In genomic region chr3:174859109-174859735, GRCh38 we compare ENCODE assay signal across 11 cellular contexts. TPM values are rescaled to one million over a fixed set of nuclear protein-coding genes. Genes with fewer than 3 reads are reported as not detected.
DNase-seq lines count a peak whose midpoint lies in the region; ATAC-seq and TF ChIP-seq lines count a peak whose summit lies in the region.
"Had no signal": no experiment of that assay in that cellular context is flagged by ENCODE, and none has a peak within 500 bp of the region (broad histone marks: within the 10 kb centered on the region; RNA-seq: fewer than 3 reads in every experiment).

TSS of gene NAALADL2 (plus strand) at chr3:174859334.

- H3K9me3 ChIP-seq in SK-N-SH (no peaks in the 10 kb centered on the region), Peyer's patch (no peaks in the 10 kb centered on the region), upper lobe of right lung (no peaks in the 10 kb centered on the region), psoas muscle (no peaks in the 10 kb centered on the region), endodermal cell (ENCODE audit: control insufficient read depth, low read length) (no peaks in the 10 kb centered on the region)

- H3K27ac ChIP-seq in SK-N-SH (ENCODE audit: low read depth in 2 of 2, low read length in 1 of 2) (no peak within 1 kb of the TSS), Peyer's patch (peak within 1 kb of the TSS in 2 of 4 donors; percentile 32 to 67), upper lobe of right lung (no peak within 1 kb of the TSS), psoas muscle (no peak within 1 kb of the TSS), endodermal cell (ENCODE audit: low read depth, low read length) (no peak within 1 kb of the TSS)

- peaks cover 14% of the 10 kb centered on the region for H3K4me1 Mint-ChIP-seq in endodermal cell
- H3K4me1 Mint-ChIP-seq: activated CD4-positive, alpha-beta memory T cell treated with anti-CD3 and anti-CD28 coated beads, Interleukin-2, amount 10 ng/mL, durations not matched to agents 7 days and 5 days; activated naive CD8-positive, alpha-beta T cell treated with anti-CD3 and anti-CD28 coated beads, Interleukin-2, amount 10 ng/mL, durations not matched to agents 7 days and 5 days had no signal

- H4K20me1 ChIP-seq in SK-N-SH (ENCODE audit: insufficient read depth) = no peaks in the 10 kb centered on the region

- H3K36me3 ChIP-seq in SK-N-SH (replicated peaks in 1 of 2; ENCODE audit: control insufficient read depth in 1 of 2, insufficient read depth in 2 of 2, low read length in 1 of 2) (no peaks in the 10 kb centered on the region), Peyer's patch (no peaks in the 10 kb centered on the region), upper lobe of right lung (no peaks in the 10 kb centered on the region), psoas muscle (ENCODE audit: insufficient read depth in 1 of 2, low read depth in 1 of 2) (no peaks in the 10 kb centered on the region), endodermal cell (ENCODE audit: control insufficient read depth, insufficient read depth, low read length) (no peaks in the 10 kb centered on the region)

- no peaks in the 10 kb centered on the region for H3K9me2 ChIP-seq in SK-N-SH

- intact Hi-C loops in upper lobe of right lung (cut with DNase I) (no loop called here), psoas muscle (cut with DNase I) (no loop called here)

- H3K9me3 Mint-ChIP-seq in endodermal cell = no peaks in the 10 kb centered on the region
- H3K9me3 Mint-ChIP-seq: activated CD4-positive, alpha-beta memory T cell treated with anti-CD3 and anti-CD28 coated beads, Interleukin-2, amount 10 ng/mL, durations not matched to agents 7 days and 5 days; activated naive CD8-positive, alpha-beta T cell treated with anti-CD3 and anti-CD28 coated beads, Interleukin-2, amount 10 ng/mL, durations not matched to agents 7 days and 5 days had no signal

- H3K4me1 ChIP-seq in SK-N-SH (ENCODE audit: control insufficient read depth in 1 of 2, insufficient read depth in 2 of 2, low read depth in 1 of 2, low read length in 1 of 2) = no peaks in the 10 kb centered on the region
- H3K4me1 ChIP-seq in Peyer's patch = no peaks in the 10 kb centered on the region
- no peaks in the 10 kb centered on the region for H3K4me1 ChIP-seq in upper lobe of right lung
- no peaks in the 10 kb centered on the region for H3K4me1 ChIP-seq in psoas muscle
- H3K4me1 ChIP-seq in endodermal cell (ENCODE audit: control insufficient read depth, insufficient read depth, low read length) = peaks cover 4% of the 10 kb centered on the region

- no peak for ATAC-seq in SK-N-SH treated with all-trans-retinoic acid at 6 μM for 48 hours
- peak; percentile 79 for ATAC-seq in upper lobe of right lung
- ATAC-seq in psoas muscle = no peak

- H2AFZ ChIP-seq in SK-N-SH (ENCODE audit: low read depth) = peak within 1 kb of the TSS; percentile 75; the same call in 1 of the 2 replicates

- CTCF ChIA-PET in SK-N-SH (lab: Yijun Ruan, JAX) = no interaction called here

- TF ChIP-seq POLR2A in Peyer's patch (IDR thresholded peaks at IDR 0.05) = no peak

- DNase-seq in SK-N-SH = no peak
- no peak for DNase-seq in Peyer's patch
- no peak for DNase-seq in mesenteric fat pad (ENCODE audit: low spot score)
- no peak for DNase-seq in upper lobe of right lung
- DNase-seq in NCI-H446 (lab: John Stamatoyannopoulos, UW) = no peak
- DNase-seq in psoas muscle = no peak
- no peak for DNase-seq in endodermal cell
- DNase-seq: activated CD4-positive, alpha-beta memory T cell treated with anti-CD3 and anti-CD28 coated beads, Interleukin-2, amount 10 ng/mL, durations not matched to agents 7 days and 5 days; activated naive CD8-positive, alpha-beta T cell treated with anti-CD3 and anti-CD28 coated beads, Interleukin-2, amount 10 ng/mL, durations not matched to agents 7 days and 5 days; NCI-H1930 had no signal

- POLR2A ChIA-PET in SK-N-SH (lab: Yijun Ruan, JAX) = no interaction called here

- TF ChIP-seq EP300 in SK-N-SH (IDR thresholded peaks at IDR 0.05; ENCODE audit: borderline replicate concordance in 1 of 2, low read depth in 1 of 2, low read length in 1 of 2) = no peak

- no peak for TF ChIP-seq RAD21 in SK-N-SH (IDR thresholded peaks at IDR 0.05; ENCODE audit: low read length)

- no peak within 1 kb of the TSS for H3K4me3 ChIP-seq in SK-N-SH (ENCODE audit: low read depth in 2 of 2, low read length in 1 of 2)
- peak within 1 kb of the TSS in 2 of 4 donors; percentile 20 to 33 for H3K4me3 ChIP-seq in Peyer's patch
- peak within 1 kb of the TSS; percentile 19 for H3K4me3 ChIP-seq in upper lobe of right lung
- H3K4me3 ChIP-seq in psoas muscle = no peak within 1 kb of the TSS
- no peak within 1 kb of the TSS for H3K4me3 ChIP-seq in endodermal cell (ENCODE audit: low read length)

- no peaks in the 10 kb centered on the region for H3K79me2 ChIP-seq in SK-N-SH (ENCODE audit: insufficient read depth)

- H3K27me3 ChIP-seq in SK-N-SH (ENCODE audit: insufficient read depth) = no peaks in the 10 kb centered on the region
- H3K27me3 ChIP-seq in Peyer's patch = no peaks in the 10 kb centered on the region
- no peaks in the 10 kb centered on the region for H3K27me3 ChIP-seq in upper lobe of right lung
- H3K27me3 ChIP-seq in psoas muscle (ENCODE audit: insufficient read depth in 3 of 3, low read length in 2 of 3) = no peaks in the 10 kb centered on the region
- H3K27me3 ChIP-seq in endodermal cell (ENCODE audit: control insufficient read depth, insufficient read depth, low read length, poor library complexity, severe bottlenecking) = no peaks in the 10 kb centered on the region

- no peak within 1 kb of the TSS for H3K4me3 Mint-ChIP-seq in endodermal cell
- H3K4me3 Mint-ChIP-seq: activated CD4-positive, alpha-beta memory T cell treated with anti-CD3 and anti-CD28 coated beads, Interleukin-2, amount 10 ng/mL, durations not matched to agents 7 days and 5 days; activated naive CD8-positive, alpha-beta T cell treated with anti-CD3 and anti-CD28 coated beads, Interleukin-2, amount 10 ng/mL, durations not matched to agents 7 days and 5 days had no signal

- H3F3A ChIP-seq in SK-N-SH (replicated peaks; ENCODE audit: insufficient read depth) = no peaks in the 10 kb centered on the region

- WGBS in SK-N-SH (ENCODE audit: low lambda C conversion rate) = 78% methylated on average over 5 of the region's 5 CpGs
- 78 to 85% (median 80%) methylated on average over 5 of the region's 5 CpGs for whole genome bisulfite sequencing in psoas muscle, 3 donors
- WGBS in endodermal cell (ENCODE audit: insufficient coverage in 1 of 2, insufficient read length in 1 of 2), 2 experiments = 89 to 100% methylated on average over 4 to 5 of the region's 5 CpGs

- H3K36me3 Mint-ChIP-seq in endodermal cell (ENCODE audit: low read depth) = no peaks in the 10 kb centered on the region
- H3K36me3 Mint-ChIP-seq: activated naive CD8-positive, alpha-beta T cell treated with anti-CD3 and anti-CD28 coated beads, Interleukin-2, amount 10 ng/mL, durations not matched to agents 7 days and 5 days had no signal

- H3K4me2 ChIP-seq in SK-N-SH = peak within 1 kb of the TSS; percentile 21; the same call in 1 of the 2 replicates

- H3K27me3 Mint-ChIP-seq in endodermal cell (ENCODE audit: insufficient read depth) = no peaks in the 10 kb centered on the region
- H3K27me3 Mint-ChIP-seq: activated CD4-positive, alpha-beta memory T cell treated with anti-CD3 and anti-CD28 coated beads, Interleukin-2, amount 10 ng/mL, durations not matched to agents 7 days and 5 days; activated naive CD8-positive, alpha-beta T cell treated with anti-CD3 and anti-CD28 coated beads, Interleukin-2, amount 10 ng/mL, durations not matched to agents 7 days and 5 days had no signal

- no peak within 1 kb of the TSS for H3K27ac Mint-ChIP-seq in endodermal cell
- H3K27ac Mint-ChIP-seq: activated CD4-positive, alpha-beta memory T cell treated with anti-CD3 and anti-CD28 coated beads, Interleukin-2, amount 10 ng/mL, durations not matched to agents 7 days and 5 days; activated naive CD8-positive, alpha-beta T cell treated with anti-CD3 and anti-CD28 coated beads, Interleukin-2, amount 10 ng/mL, durations not matched to agents 7 days and 5 days had no signal

- H3K9ac ChIP-seq in SK-N-SH (no peak within 1 kb of the TSS), endodermal cell (ENCODE audit: extremely low read depth, low read length, poor library complexity, severe bottlenecking) (no peak within 1 kb of the TSS)

- TF ChIP-seq CTCF in SK-N-SH (IDR thresholded peaks at IDR 0.05) (no peak), Peyer's patch (IDR thresholded peaks at IDR 0.05) (no peak), upper lobe of right lung (IDR thresholded peaks at IDR 0.05) (no peak), psoas muscle (IDR thresholded peaks at IDR 0.05) (no peak), endodermal cell (conservative IDR thresholded peaks at IDR 0.05) (no peak)

TF ChIP-seq in SK-N-SH, 30 proteins besides CTCF, POLR2A, EP300 and RAD21 (continues in another document):
- no peak for TF ChIP-seq RFX5 (IDR thresholded peaks at IDR 0.05; ENCODE audit: low read length)
- no peak for TF ChIP-seq GATA2 (CRISPR knock-in tag; IDR thresholded peaks at IDR 0.05)
- no peak for TF ChIP-seq CHD2 (IDR thresholded peaks at IDR 0.05; ENCODE audit: low read length, partially characterized antibody)

TF ChIP-seq in SK-N-SH treated with all-trans-retinoic acid at 6 μM for 48 hours, 23 proteins besides CTCF, POLR2A, EP300 and RAD21 (continues in another document):
- TF ChIP-seq ZFP30 (CRISPR knock-in tag; IDR thresholded peaks at IDR 0.05) (no peak), ZNF565 (CRISPR knock-in tag; conservative IDR thresholded peaks at IDR 0.05; ENCODE audit: low read depth) (no peak), OSR1 (CRISPR knock-in tag; IDR thresholded peaks at IDR 0.05) (no peak), ZFP3 (CRISPR knock-in tag; IDR thresholded peaks at IDR 0.05) (no peak), GLIS3 (CRISPR knock-in tag; IDR thresholded peaks at IDR 0.05) (no peak), ZNF70 (CRISPR knock-in tag; IDR thresholded peaks at IDR 0.05) (no peak), SNAI2 (CRISPR knock-in tag; IDR thresholded peaks at IDR 0.05) (no peak), CSDC2 (CRISPR knock-in tag; IDR thresholded peaks at IDR 0.05) (no peak), PPARA (CRISPR knock-in tag; IDR thresholded peaks at IDR 0.05; ENCODE audit: borderline replicate concordance) (no peak), BACH2 (CRISPR knock-in tag; IDR thresholded peaks at IDR 0.05; ENCODE audit: borderline replicate concordance) (no peak), ESRRG (CRISPR knock-in tag; IDR thresholded peaks at IDR 0.05) (no peak)

RNA-seq across cellular contexts. Expression of gene NAALADL2, which starts in this region (rescaled TPM):
- 0.97 and 1.2 TPM in 2 replicates for polyA plus RNA-seq in SK-N-SH (2012; rRNA removed)
- polyA plus RNA-seq in SK-N-SH (2012; cell fraction: cytosol; rRNA removed) = 1.8 and 2.4 TPM in 2 replicates
- 0.20 and 3.1 TPM in 2 replicates for polyA plus RNA-seq in SK-N-SH (2012; cell fraction: nucleus; rRNA removed)
- total RNA-seq in Peyer's patch = 10 to 100 TPM in 3 of 4 donors, 1 to 10 TPM in 1; 7.0 to 34.7 (median 18.4) TPM
- 12.5 TPM for total RNA-seq in mesenteric fat pad
- total RNA-seq in upper lobe of right lung = 8.5 TPM
- 1 to 10 TPM; 1.6 to 3.3 (median 2.3) TPM for total RNA-seq in psoas muscle
- polyA plus RNA-seq in psoas muscle = 1 to 10 TPM in 1 of 3 donors, under 1 TPM in 2; 0.56 to 1.1 (median 0.68) TPM
- total RNA-seq in endodermal cell = 1 to 10 TPM; 1.6 to 1.8 TPM
- 1.4 TPM for polyA plus RNA-seq in endodermal cell (2013, experiment 1 of 2)
- 3.4 TPM for polyA plus RNA-seq in endodermal cell (2013, experiment 2 of 2)
- total RNA-seq: activated CD4-positive, alpha-beta memory T cell treated with anti-CD3 and anti-CD28 coated beads, Interleukin-2, amount 10 ng/mL, durations not matched to agents 7 days and 5 days; activated naive CD8-positive, alpha-beta T cell treated with anti-CD3 and anti-CD28 coated beads, Interleukin-2, amount 10 ng/mL, durations not matched to agents 7 days and 5 days had no signal
